7 cellular contexts compared by ENCODE assay signal in the genomic region with DNA sequence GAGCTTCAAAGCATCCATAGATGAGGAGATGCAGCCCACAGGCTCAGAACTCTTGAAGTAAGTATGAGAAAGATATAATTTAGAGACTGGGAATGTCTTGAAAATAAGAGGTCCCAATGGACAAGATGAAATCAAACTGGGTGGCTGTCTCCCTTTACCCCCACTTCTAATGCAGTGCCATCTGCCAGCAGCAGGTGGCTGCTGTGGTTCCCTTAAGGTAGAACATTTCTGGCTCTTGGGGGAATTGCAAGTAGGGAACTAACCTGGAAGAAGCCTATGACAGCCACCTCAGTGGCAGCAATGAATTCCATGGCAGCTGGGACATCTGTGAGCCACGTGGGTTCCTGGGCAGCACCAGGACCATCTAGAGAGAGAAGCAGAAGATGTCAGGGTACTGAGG. TPM values are rescaled to one million over a fixed set of nuclear protein-coding genes. Genes with fewer than 3 reads are reported as not detected.
DNase-seq lines count a peak whose midpoint lies in the region; ATAC-seq and TF ChIP-seq lines count a peak whose summit lies in the region.

No MANE protein-coding gene starts in this region.

- H3K4me3 ChIP-seq in thyroid gland (replicated peaks in 1 of 3) = no peak overlapping the region

- no peak for TF ChIP-seq POLR2A in thyroid gland (IDR thresholded peaks at IDR 0.05)

- H3K27ac ChIP-seq in thyroid gland = no peak overlapping the region
- no peak overlapping the region for H3K27ac ChIP-seq in substantia nigra (ENCODE audit: low read depth, low read length, poor library complexity, severe bottlenecking)

- TF ChIP-seq CTCF in GM10266 (IDR thresholded peaks at IDR 0.05; ENCODE audit: control insufficient read depth, insufficient read depth, low read depth, missing control alignments) (peak; percentile 28), thyroid gland (IDR thresholded peaks at IDR 0.05) (no peak)

- POLR2A ChIA-PET in HEK293T (lab: Yijun Ruan, JAX) = interaction anchor here (1.0 kb wide), 1 partner anchor 134 kb away, joined by 3 read pairs; a partner anchor contains a TSS

- H3K4me1 Mint-ChIP-seq in T-helper 2 cell treated with Interferon-gamma antibody and Interleukin-4, amounts not matched to agents 5 μg/mL and 100 μg/mL, for 36 hours (ENCODE audit: low read depth) = peaks cover 19% of the 10 kb centered on the region
- H3K4me1 Mint-ChIP-seq in naive B cell = peaks cover 24 to 34% (median 33%) of the 10 kb centered on the region in 3 donors

- no peaks in the 10 kb centered on the region for H3K4me1 ChIP-seq in thyroid gland

- H3K9me3 Mint-ChIP-seq in T-helper 2 cell treated with Interferon-gamma antibody and Interleukin-4, amounts not matched to agents 5 μg/mL and 100 μg/mL, for 36 hours = no peaks in the 10 kb centered on the region
- peaks cover 0 to 8% (median 5%) of the 10 kb centered on the region in 7 donors for H3K9me3 Mint-ChIP-seq in naive B cell

- peaks cover 90% of the 10 kb centered on the region for H3K36me3 Mint-ChIP-seq in T-helper 2 cell treated with Interferon-gamma antibody and Interleukin-4, amounts not matched to agents 5 μg/mL and 100 μg/mL, for 36 hours (ENCODE audit: low read depth)
- peaks cover 43 to 59% of the 10 kb centered on the region in 2 donors for H3K36me3 Mint-ChIP-seq in naive B cell

- no peaks in the 10 kb centered on the region for H3K27me3 ChIP-seq in thyroid gland

- H3K27ac Mint-ChIP-seq in T-helper 2 cell treated with Interferon-gamma antibody and Interleukin-4, amounts not matched to agents 5 μg/mL and 100 μg/mL, for 36 hours = peak overlapping the region; percentile 75
- H3K27ac Mint-ChIP-seq in naive B cell = peak overlapping the region; percentile 20 to 94 (median 88)

- ATAC-seq in naive B cell (ENCODE audit: low read depth in 2 of 2) = peak in 1 of 2 donors; percentile 20

- CTCF ChIA-PET in HEK293T (lab: Yijun Ruan, JAX) = no interaction called here

- 80 to 93% methylated on average over 1 of the region's 1 CpG for WGBS in thyroid gland, 2 donors

- intact Hi-C loops in thyroid gland (cut with DNase I) = loop anchor here (10.0 kb wide), 1 partner anchor 57 kb away; no protein-coding TSS in a partner anchor

- no peak overlapping the region for H3K4me3 Mint-ChIP-seq in T-helper 2 cell treated with Interferon-gamma antibody and Interleukin-4, amounts not matched to agents 5 μg/mL and 100 μg/mL, for 36 hours
- H3K4me3 Mint-ChIP-seq in naive B cell = peak overlapping the region in 4 of 8 donors; percentile 22 to 66 (median 49)

- no peaks in the 10 kb centered on the region for H3K36me3 ChIP-seq in thyroid gland

- no peaks in the 10 kb centered on the region for H3K9me3 ChIP-seq in thyroid gland

- DNase-seq in GM10266 (ENCODE audit: extremely low spot score) (no peak), HEK293T (ENCODE audit: extremely low spot score) (peak; percentile 17), naive B cell (no peak), NCI-H2227 treated with DMSO at 0.1 percent for 48 hours (lab: John Stamatoyannopoulos, UW) (no peak), thyroid gland (no peak), substantia nigra (lab: John Stamatoyannopoulos, UW) (no peak)
- no peak for DNase-seq in T-helper 2 cell treated with Interferon-gamma antibody and Interleukin-4, amounts not matched to agents 5 μg/mL and 100 μg/mL, for 36 hours (ENCODE audit: low spot score)

- H3K27me3 Mint-ChIP-seq in T-helper 2 cell treated with Interferon-gamma antibody and Interleukin-4, amounts not matched to agents 5 μg/mL and 100 μg/mL, for 36 hours (ENCODE audit: low read depth) = no peaks in the 10 kb centered on the region
- H3K27me3 Mint-ChIP-seq in naive B cell = no peaks in the 10 kb centered on the region

TF ChIP-seq in HEK293T, 16 proteins besides CTCF, POLR2A, EP300 and RAD21:
- TF ChIP-seq SUZ12 (IDR thresholded peaks at IDR 0.05) = no peak
- no peak for TF ChIP-seq TARDBP (IDR thresholded peaks at IDR 0.05)
- no peak for TF ChIP-seq NFRKB (IDR thresholded peaks at IDR 0.05)
- TF ChIP-seq, protein P1, sequence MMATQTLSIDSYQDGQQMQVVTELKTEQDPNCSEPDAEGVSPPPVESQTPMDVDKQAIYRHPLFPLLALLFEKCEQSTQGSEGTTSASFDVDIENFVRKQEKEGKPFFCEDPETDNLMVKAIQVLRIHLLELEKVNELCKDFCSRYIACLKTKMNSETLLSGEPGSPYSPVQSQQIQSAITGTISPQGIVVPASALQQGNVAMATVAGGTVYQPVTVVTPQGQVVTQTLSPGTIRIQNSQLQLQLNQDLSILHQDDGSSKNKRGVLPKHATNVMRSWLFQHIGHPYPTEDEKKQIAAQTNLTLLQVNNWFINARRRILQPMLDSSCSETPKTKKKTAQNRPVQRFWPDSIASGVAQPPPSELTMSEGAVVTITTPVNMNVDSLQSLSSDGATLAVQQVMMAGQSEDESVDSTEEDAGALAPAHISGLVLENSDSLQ (IDR thresholded peaks at IDR 0.05) = no peak
TF ChIP-seq in HEK293T: peak in this region for 0.

RNA-seq across cellular contexts. Expression of a gene that starts 0.6 kb away (rescaled TPM):
- polyA plus RNA-seq in naive B cell (ENCODE audit: low read depth in 6 of 6) = 1 to 10 TPM; 2.4 to 4.8 (median 2.7) TPM
- total RNA-seq in thyroid gland = 10 to 100 TPM in 1 of 4 donors, 1 to 10 TPM in 1, under 1 TPM in 1, not detected in 1; 0.88 to 24.3 (median 5.0) TPM

RNA-seq across cellular contexts. Expression of a gene that starts 23.7 kb away (rescaled TPM):
- polyA plus RNA-seq in naive B cell (ENCODE audit: low read depth in 6 of 6) = 1,000 to 10,000 TPM; 2,706 to 4,844 (median 2,864) TPM
- 100 to 1,000 TPM in 1 of 4 donors, 10 to 100 TPM in 3; 54.4 to 107 (median 65.9) TPM for total RNA-seq in thyroid gland

RNA-seq across cellular contexts. Expression of a gene that starts 35.2 kb away (rescaled TPM):
- polyA plus RNA-seq in naive B cell (ENCODE audit: low read depth in 6 of 6) = not detected
- total RNA-seq in thyroid gland = not detected

RNA-seq across cellular contexts. Expression of a gene that starts 52.0 kb away (rescaled TPM):
- 1 to 10 TPM in 1 of 6 donors, under 1 TPM in 2, not detected in 3; 0.29 to 1.4 (median 0.57) TPM for polyA plus RNA-seq in naive B cell (ENCODE audit: low read depth in 6 of 6)
- 1,000 to 10,000 TPM in 1 of 4 donors, 100 to 1,000 TPM in 3; 319 to 1,014 (median 397) TPM for total RNA-seq in thyroid gland
